24 cellular contexts compared by ENCODE assay signal in genomic region chr10:129703287-129704137, GRCh38.
"Had no signal": no experiment of that assay in that cellular context is flagged by ENCODE, and none has a peak within 500 bp of the region (broad histone marks: within the 10 kb centered on the region; RNA-seq: fewer than 3 reads in every experiment).

No MANE protein-coding gene starts in this region.

- H3K27ac ChIP-seq: body of pancreas, cardiac muscle cell, hepatocyte, neutrophil, parathyroid adenoma, testis, vagina, WERI-Rb-1 had no signal

- H3K36me3 Mint-ChIP-seq: mesothelial cell of epicardium had no signal

- ATAC-seq: activated naive CD8-positive, alpha-beta T cell treated with anti-CD3 and anti-CD28 coated beads, Interleukin-2, amount 50 U/mL, for 24 hours; activated T-cell treated with anti-CD3 and anti-CD28 coated beads, Interleukin-2, amount 50 U/mL, for 72 hours; body of pancreas; left ventricle myocardium superior; naive thymus-derived CD8-positive, alpha-beta T cell; right cardiac atrium had no signal

- H3K79me2 ChIP-seq: hepatocyte, parathyroid adenoma had no signal

- H3K36me3 ChIP-seq: cardiac muscle cell, neutrophil, vagina, WERI-Rb-1 had no signal

- H3K27me3 Mint-ChIP-seq: activated naive CD8-positive, alpha-beta T cell treated with anti-CD3 and anti-CD28 coated beads, Interleukin-2, amount 50 U/mL, for 24 hours; naive thymus-derived CD8-positive, alpha-beta T cell had no signal

- H3K4me1 Mint-ChIP-seq: activated naive CD8-positive, alpha-beta T cell treated with anti-CD3 and anti-CD28 coated beads, Interleukin-2, amount 50 U/mL, for 24 hours had no signal

- H3K9ac ChIP-seq: parathyroid adenoma had no signal

- H3K9me3 ChIP-seq: body of pancreas, neutrophil, testis, vagina had no signal

- H3K4me1 ChIP-seq: body of pancreas, parathyroid adenoma, testis had no signal

- H2AFZ ChIP-seq: hepatocyte, parathyroid adenoma had no signal

- H3K27me3 ChIP-seq: body of pancreas, cardiac muscle cell, hepatocyte, neutrophil, testis, vagina had no signal

- DNase-seq: activated CD4-positive, alpha-beta T cell treated with anti-CD3 and anti-CD28 coated beads for 1 hour; activated CD4-positive, alpha-beta T cell treated with anti-CD3 and anti-CD28 coated beads, Interleukin-2, amount 50 U/mL, for 4 hours; activated CD8-positive, alpha-beta memory T cell treated with anti-CD3 and anti-CD28 coated beads, Interleukin-2, amount 50 U/mL, for 48 hours; activated effector memory CD4-positive, alpha-beta T cell treated with Interleukin-2 at 50 U/mL for 16 hours; activated naive CD4-positive, alpha-beta T cell treated with anti-CD3 and anti-CD28 coated beads, Interleukin-2, amount 50 U/mL, for 16 hours; activated naive CD8-positive, alpha-beta T cell treated with anti-CD3 and anti-CD28 coated beads, Interleukin-2, amount 50 U/mL, for 24 hours; activated T-cell treated with anti-CD3 and anti-CD28 coated beads, Interleukin-2, amount 50 U/mL, for 72 hours; body of pancreas; kidney glomerular epithelial cell; left ventricle myocardium superior; mammary epithelial cell; naive thymus-derived CD8-positive, alpha-beta T cell; right cardiac atrium; stimulated activated CD4-positive, alpha-beta T cell treated with anti-CD3 and anti-CD28 coated beads, Interleukin-1b, Interleukin-23, amount 100 ng/mL, for 48 hours; T-helper 1 cell; testis; trophoblast cell; WERI-Rb-1 had no signal

- H3K9me3 Mint-ChIP-seq: activated naive CD8-positive, alpha-beta T cell treated with anti-CD3 and anti-CD28 coated beads, Interleukin-2, amount 50 U/mL, for 24 hours; activated T-cell treated with anti-CD3 and anti-CD28 coated beads, Interleukin-2, amount 50 U/mL, for 72 hours; mesothelial cell of epicardium had no signal

- H3K4me2 ChIP-seq: hepatocyte had no signal

- H3K4me3 Mint-ChIP-seq: activated naive CD8-positive, alpha-beta T cell treated with anti-CD3 and anti-CD28 coated beads, Interleukin-2, amount 50 U/mL, for 24 hours; activated T-cell treated with anti-CD3 and anti-CD28 coated beads, Interleukin-2, amount 50 U/mL, for 72 hours; mesothelial cell of epicardium; naive thymus-derived CD8-positive, alpha-beta T cell had no signal

- H3K4me3 ChIP-seq: body of pancreas, cardiac muscle cell, hepatocyte, testis, vagina had no signal

- H3K27ac Mint-ChIP-seq: activated naive CD8-positive, alpha-beta T cell treated with anti-CD3 and anti-CD28 coated beads, Interleukin-2, amount 50 U/mL, for 24 hours; activated T-cell treated with anti-CD3 and anti-CD28 coated beads, Interleukin-2, amount 50 U/mL, for 72 hours; mesothelial cell of epicardium had no signal
